In genomic region chr21:43892334-43892733, GRCh38 we compare ENCODE assay signal across 18 cellular contexts.
"Had no signal": no experiment of that assay in that cellular context is flagged by ENCODE, and none has a peak within 500 bp of the region (broad histone marks: within the 10 kb centered on the region; RNA-seq: fewer than 3 reads in every experiment).

No MANE protein-coding gene starts in this region.

- DNase-seq: activated CD4-positive, alpha-beta T cell treated with anti-CD3 and anti-CD28 coated beads for 4 hours; activated CD4-positive, CD25-positive, alpha-beta regulatory T cell; activated CD8-positive, alpha-beta memory T cell treated with anti-CD3 and anti-CD28 coated beads, Interleukin-2, amount 50 U/mL, for 4 hours; activated gamma-delta T cell; activated T-cell treated with anti-CD3 and anti-CD28 coated beads, Interleukin-2, amount 50 U/mL, for 4 hours; heart left ventricle; islet precursor cell; left cardiac atrium; mesenchymal stem cell; stimulated activated CD4-positive, alpha-beta T cell treated with anti-CD3 and anti-CD28 coated beads, Interleukin-15, amount 100 ng/mL, for 24 hours; stimulated activated naive CD4-positive, alpha-beta T cell; T-helper 1 cell; testis; trophoblast cell had no signal

- H3K4me3 Mint-ChIP-seq: neural progenitor cell had no signal

- H3K36me3 ChIP-seq: neural progenitor cell, sigmoid colon, vagina had no signal

- H3K4me3 ChIP-seq: neural progenitor cell, sigmoid colon, smooth muscle cell, testis, vagina had no signal

- H3K9me3 Mint-ChIP-seq: activated T-cell treated with anti-CD3 and anti-CD28 coated beads, Interleukin-2, amount 50 U/mL, for 4 hours had no signal

- ATAC-seq: heart left ventricle, left cardiac atrium had no signal

- H3K4me1 ChIP-seq: testis had no signal

- H3K27ac ChIP-seq: neural progenitor cell, sigmoid colon, testis, vagina had no signal

- H3K27ac Mint-ChIP-seq: neural progenitor cell had no signal

- H3K27me3 ChIP-seq: heart left ventricle, neural progenitor cell, sigmoid colon, testis, vagina had no signal

- H3K9me3 ChIP-seq: sigmoid colon, testis, vagina had no signal
